In the genomic region with DNA sequence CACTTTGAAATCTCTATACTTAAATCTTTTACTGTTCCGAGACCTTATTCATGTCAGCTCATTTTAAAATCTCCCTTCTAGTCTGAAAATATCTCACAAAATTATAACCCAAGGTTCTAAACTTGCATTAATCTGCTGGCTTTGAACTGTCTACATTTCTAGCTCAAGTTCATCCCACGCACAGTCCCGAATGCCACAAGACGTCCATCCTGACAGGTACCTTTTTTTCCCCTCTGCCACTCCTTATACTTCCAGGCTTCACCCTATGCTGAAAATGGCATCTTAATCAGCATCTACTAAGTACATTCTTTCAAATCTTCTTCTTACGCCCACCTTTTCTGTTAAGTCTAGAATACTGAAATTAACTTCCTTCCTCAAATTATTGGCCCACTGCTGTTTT, we compare ENCODE assay signal across 20 cellular contexts.
"Had no signal": no experiment of that assay in that cellular context is flagged by ENCODE, and none has a peak within 500 bp of the region (broad histone marks: within the 10 kb centered on the region; RNA-seq: fewer than 3 reads in every experiment).

No MANE protein-coding gene starts in this region.

- DNase-seq: stimulated activated CD4-positive, alpha-beta T cell treated with anti-CD3 and anti-CD28 coated beads, Interleukin-2, amount 100 ng/mL, for 48 hours; stimulated activated CD4-positive, alpha-beta T cell treated with anti-CD3 and anti-CD28 coated beads, Interleukin-4, amount 100 ng/mL, for 1 hour; stimulated activated CD4-positive, alpha-beta T cell treated with anti-CD3 and anti-CD28 coated beads, Interleukin-4, amount 100 ng/mL, for 24 hours; stimulated activated CD4-positive, alpha-beta T cell treated with anti-CD3 and anti-CD28 coated beads, Interleukin-4, amount 100 ng/mL, for 4 hours; stimulated activated CD8-positive, alpha-beta memory T cell treated with anti-CD3 and anti-CD28 coated beads, Interleukin-4, amount 100 ng/mL, for 48 hours; stimulated activated naive B cell treated with anti-CD40 and anti-IgM and Interleukin-4, amounts not matched to agents 10 μg/mL and 1 μg/mL and 100 μg/mL, for 72 hours; stimulated activated naive CD4-positive, alpha-beta T cell; stimulated activated naive CD4-positive, alpha-beta T cell treated with Interleukin-2 at 50 U/mL for 16 hours; stimulated activated naive CD8-positive, alpha-beta T cell treated with anti-CD3 and anti-CD28 coated beads, Interleukin-15, amount 100 ng/mL, for 72 hours; stimulated activated naive CD8-positive, alpha-beta T cell treated with anti-CD3 and anti-CD28 coated beads, Interleukin-15, Interleukin-2, amounts not matched to agents 100 U/mL and 50 U/mL, for 24 hours; stomach; substantia nigra; testis; thyroid gland; tibial artery; transverse colon; trophoblast cell; upper lobe of left lung; upper lobe of right lung; uterus had no signal
